ENCODE assay signal across 8 cellular contexts in genomic region chr15:84980196-84981053, GRCh38. TPM values are rescaled to one million over a fixed set of nuclear protein-coding genes. Genes with fewer than 3 reads are reported as not detected.
DNase-seq lines count a peak whose midpoint lies in the region; ATAC-seq, FAIRE-seq and TF ChIP-seq lines count a peak whose summit lies in the region.

No MANE protein-coding gene starts in this region.

- FAIRE-seq in endothelial cell of umbilical vein (lab: Jason Lieb, UNC): peak; percentile 80

- TF ChIP-seq POLR2A in endothelial cell of umbilical vein (IDR thresholded peaks at IDR 0.05; ENCODE audit: low read depth, low read length): peak; percentile 70

- no peaks in the 10 kb centered on the region for H3K9me3 Mint-ChIP-seq in Caco-2 (ENCODE audit: unreplicated experiment)

- DNase-seq in Caco-2 (peak; percentile 88 to 91), HS-5 (ENCODE audit: low read depth) (peak; percentile 56), NOMO-1 treated with DMSO at 0.1 percent for 48 hours (lab: John Stamatoyannopoulos, UW; ENCODE audit: unreplicated experiment) (peak; percentile 74), endothelial cell of umbilical vein (ENCODE audit: low read depth, low spot score) (peak; percentile 90), middle frontal gyrus (ENCODE audit: extremely low spot score, low spot score) (peak; percentile 71)
- peak; percentile 85 for DNase-seq in activated CD8-positive, alpha-beta memory T cell treated with anti-CD3 and anti-CD28 coated beads, Interleukin-2, amount 50 U/mL, for 4 hours
- peak; percentile 73 to 79 for DNase-seq in stimulated activated CD8-positive, alpha-beta memory T cell treated with anti-CD3 and anti-CD28 coated beads, Interleukin-2, amount 100 ng/mL, for 1 hour (ENCODE audit: low read depth in 2 of 2)

- peak; percentile 40 for ATAC-seq in GM21360 (IDR thresholded peaks at IDR 0.05; ENCODE audit: unreplicated experiment)

- H3K9me1 ChIP-seq in endothelial cell of umbilical vein (replicated peaks; ENCODE audit: control insufficient read depth, extremely low read depth, insufficient read depth, low read length): no peaks in the 10 kb centered on the region

- no peaks in the 10 kb centered on the region for H3K4me1 Mint-ChIP-seq in Caco-2 (ENCODE audit: low read depth, unreplicated experiment)

- peak overlapping the region; percentile 92 for H3K4me3 Mint-ChIP-seq in Caco-2 (ENCODE audit: unreplicated experiment)

- H3K27ac ChIP-seq in endothelial cell of umbilical vein (ENCODE audit: insufficient read depth, low read depth, low read length): peak overlapping the region; percentile 90

- H3K9ac ChIP-seq in endothelial cell of umbilical vein (replicated peaks; ENCODE audit: extremely low read depth, insufficient read depth, low read length): peak overlapping the region; percentile 87

- H3K4me3 ChIP-seq in Caco-2 (ENCODE audit: low read depth, low read length) (peak overlapping the region; percentile 86), endothelial cell of umbilical vein (replicated peaks in 1 of 3; ENCODE audit: insufficient read depth in 1 of 3, low read depth in 1 of 3, low read length in 3 of 3) (peak overlapping the region; percentile 63 to 91 (median 77))

- intact Hi-C loops in Caco-2 (cut with micrococcal nuclease; ENCODE audit: unreplicated experiment) (loop anchor here (1.0 to 2.0 kb wide), 2 partner anchors 25 to 228 kb away; no protein-coding TSS in a partner anchor), endothelial cell of umbilical vein (cut with micrococcal nuclease) (loop anchor here (1.0 to 5.0 kb wide), 6 partner anchors 21 to 392 kb away; no protein-coding TSS in a partner anchor)

- H3K27me3 ChIP-seq in Caco-2 (replicated peaks; ENCODE audit: control insufficient read depth, insufficient read depth, low read length) (no peaks in the 10 kb centered on the region), endothelial cell of umbilical vein (ENCODE audit: control insufficient read depth in 2 of 2, insufficient read depth in 2 of 2, low read length in 2 of 2) (no peaks in the 10 kb centered on the region)

- no peaks in the 10 kb centered on the region for H3K27me3 Mint-ChIP-seq in Caco-2 (ENCODE audit: insufficient read depth, unreplicated experiment)

- POLR2A ChIA-PET in Caco-2 (lab: Charles Lee) (interaction anchor here (0.5 to 0.8 kb wide), 3 partner anchors 12 to 245 kb away, joined by 3 to 7 read pairs (median 3); no protein-coding TSS in a partner anchor), endothelial cell of umbilical vein (lab: Charles Lee) (interaction anchor here (0.5 to 1.3 kb wide), 3 partner anchors 25 to 303 kb away, joined by 3 to 4 read pairs (median 3); no protein-coding TSS in a partner anchor)

- H3K4me1 ChIP-seq in Caco-2 (0 out of 2 replicates have a peak, but pooled peaks cover 8% of the 10 kb centered on the region), endothelial cell of umbilical vein (ENCODE audit: control insufficient read depth, extremely low read depth, insufficient read depth, low read length) (peaks cover 16% of the 10 kb centered on the region)

- peak overlapping the region; percentile 90 for H2AFZ ChIP-seq in endothelial cell of umbilical vein (ENCODE audit: low read depth, low read length)

- peak overlapping the region; percentile 82 for H3K4me2 ChIP-seq in endothelial cell of umbilical vein (ENCODE audit: insufficient read depth, low read length)

- peaks cover 16% of the 10 kb centered on the region for H3K36me3 Mint-ChIP-seq in Caco-2 (ENCODE audit: insufficient read depth, unreplicated experiment)

- BruUV-seq in Caco-2 (replicated peaks; lab: Mats Ljungman, UMichigan) (TSS peak; percentile 14), endothelial cell of umbilical vein (replicated peaks; lab: Mats Ljungman, UMichigan) (TSS peak; percentile 51)

- TF ChIP-seq CTCF in Caco-2 (IDR thresholded peaks at IDR 0.05; ENCODE audit: insufficient read depth in 1 of 2, low read depth in 1 of 2, low read length in 1 of 2, severe bottlenecking in 1 of 2, unreplicated experiment in 1 of 2) (no peak), endothelial cell of umbilical vein (IDR thresholded peaks at IDR 0.05; ENCODE audit: extremely low read depth in 1 of 2, insufficient read depth in 1 of 2, low read depth in 1 of 2, low read length in 2 of 2) (no peak)

- H4K20me1 ChIP-seq in endothelial cell of umbilical vein (replicated peaks; ENCODE audit: control insufficient read depth, extremely low read depth, insufficient read depth, low read length): no peaks in the 10 kb centered on the region

- no peaks in the 10 kb centered on the region for H3K36me3 ChIP-seq in Caco-2 (ENCODE audit: control insufficient read depth, insufficient read depth, low read length)
- H3K36me3 ChIP-seq in endothelial cell of umbilical vein (ENCODE audit: control insufficient read depth in 2 of 2, extremely low read depth in 1 of 2, insufficient read depth in 2 of 2, low read length in 2 of 2): no peaks in the 10 kb centered on the region

- dilution Hi-C loops in endothelial cell of umbilical vein (cut with MboI; ENCODE audit: extremely low pct_ligation_motif_present, low sequenced_read_pairs): no loop called here

- H3K9me3 ChIP-seq in Caco-2: no peaks in the 10 kb centered on the region
- no peaks in the 10 kb centered on the region for H3K9me3 ChIP-seq in endothelial cell of umbilical vein (replicated peaks; ENCODE audit: control insufficient read depth, insufficient read depth, low read length)

- peaks cover 28% of the 10 kb centered on the region for H3K79me2 ChIP-seq in endothelial cell of umbilical vein (ENCODE audit: control insufficient read depth, insufficient read depth, low read length)

- CTCF ChIA-PET in Caco-2 (lab: Charles Lee) (interaction anchor here (0.6 to 2.0 kb wide), 6 partner anchors 9 to 360 kb away, joined by 3 to 8 read pairs (median 5); no protein-coding TSS in a partner anchor), endothelial cell of umbilical vein (lab: Charles Lee) (interaction anchor here (0.6 to 4.0 kb wide), 21 partner anchors 8 to 409 kb away, joined by 3 to 24 read pairs (median 4); no protein-coding TSS in a partner anchor)

- peak overlapping the region; percentile 91 for H3K27ac Mint-ChIP-seq in Caco-2 (ENCODE audit: unreplicated experiment)

TF ChIP-seq in endothelial cell of umbilical vein, 7 proteins besides CTCF, POLR2A, EP300 and RAD21:
- TF ChIP-seq JUN (IDR thresholded peaks at IDR 0.05; ENCODE audit: borderline replicate concordance, insufficient read depth, insufficient read length, low read depth): no peak
- no peak for TF ChIP-seq MYC (IDR thresholded peaks at IDR 0.05; ENCODE audit: low read depth, low read length)
- peak; percentile 44 for TF ChIP-seq POLR2AphosphoS5 (IDR thresholded peaks at IDR 0.05; ENCODE audit: insufficient read depth, low read depth, low read length)
- TF ChIP-seq GATA2 (IDR thresholded peaks at IDR 0.05; ENCODE audit: insufficient read depth, insufficient read length, low read depth, low read length): no peak
- TF ChIP-seq, protein P1, sequence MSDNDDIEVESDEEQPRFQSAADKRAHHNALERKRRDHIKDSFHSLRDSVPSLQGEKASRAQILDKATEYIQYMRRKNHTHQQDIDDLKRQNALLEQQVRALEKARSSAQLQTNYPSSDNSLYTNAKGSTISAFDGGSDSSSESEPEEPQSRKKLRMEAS (IDR thresholded peaks at IDR 0.05; ENCODE audit: insufficient read depth, insufficient read length): peak; percentile 77
- TF ChIP-seq FOS (IDR thresholded peaks at IDR 0.05; ENCODE audit: borderline replicate concordance, insufficient read depth, low read length): no peak

RNA-seq across cellular contexts. Expression of gene PDE8A, which starts 1.2 kb away (rescaled TPM):
- total RNA-seq in Caco-2 (2022) (25.2 and 32.0 TPM in 2 replicates), endothelial cell of umbilical vein (45.7 and 46.9 TPM in 2 replicates)
- 19.3 and 21.3 TPM in 2 replicates for polyA plus RNA-seq in endothelial cell of umbilical vein
- 20.8 and 23.3 TPM in 2 replicates for polyA plus RNA-seq in endothelial cell of umbilical vein (2011; cell fraction: cytosol; rRNA removed)
- 113 and 128 TPM in 2 replicates for polyA plus RNA-seq in endothelial cell of umbilical vein (2011; cell fraction: nucleus; rRNA removed)
- polyA plus RNA-seq in endothelial cell of umbilical vein (2012): 20.4 and 24.4 TPM in 2 replicates
- polyA minus RNA-seq in endothelial cell of umbilical vein: 36.7 and 47.9 TPM in 2 replicates
- polyA minus RNA-seq in endothelial cell of umbilical vein (2011; cell fraction: cytosol; rRNA and poly(A)+ RNA removed): 40.5 TPM
- polyA minus RNA-seq in endothelial cell of umbilical vein (2011; cell fraction: nucleus; rRNA and poly(A)+ RNA removed): 69.0 and 87.8 TPM in 2 replicates

Comparison
In these comparisons a context has a peak if more than half of its experiments do, and no peak if none do; other contexts are left out.
1. Peak in every context shown above with its lines: DNase-seq, ATAC-seq, H3K4me3 ChIP-seq and H3K27ac ChIP-seq.